Comparison of ENCODE assay signal across 2 cellular contexts in the genomic region with DNA sequence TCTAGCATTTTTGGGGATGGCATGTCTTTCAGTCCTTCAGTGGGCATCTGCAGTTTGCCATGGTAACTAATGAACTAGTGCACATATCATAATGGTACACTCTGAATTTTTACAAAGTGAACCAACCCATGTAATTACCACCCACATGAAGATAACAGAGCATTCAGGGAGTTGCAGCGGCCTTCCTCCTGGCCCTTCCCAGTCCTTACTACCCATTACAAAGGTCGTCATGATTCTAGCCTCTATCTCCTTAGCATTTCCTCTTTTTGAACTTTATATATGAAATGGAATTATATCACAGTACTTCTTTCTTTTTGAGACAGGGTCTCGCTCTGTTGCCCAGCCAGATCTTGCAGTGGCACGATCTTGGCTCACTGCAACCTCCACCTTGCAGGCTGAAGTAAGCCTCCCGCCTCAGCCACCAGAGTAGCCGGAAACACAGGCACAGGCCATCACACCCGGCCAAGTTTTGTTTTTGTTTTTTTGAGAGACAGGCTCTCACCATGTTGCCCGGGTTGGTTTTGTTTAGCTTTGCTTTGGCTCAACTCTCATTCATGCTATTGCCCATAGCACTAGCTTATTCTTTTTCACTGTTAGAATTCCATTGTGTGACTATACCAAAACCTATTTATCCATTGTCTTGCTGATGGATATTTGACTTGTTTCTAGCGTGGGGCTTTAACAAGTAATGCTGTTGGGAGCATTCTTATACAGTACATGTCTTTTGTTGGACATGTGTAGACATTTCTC.
TF ChIP-seq lines count a peak whose summit lies in the region.

No MANE protein-coding gene starts in this region.

TF ChIP-seq in HEK293, 187 proteins besides CTCF, POLR2A, EP300 and RAD21:
- TF ChIP-seq SP7 (tag by site-specific recombination; IDR thresholded peaks at IDR 0.05), result peak; percentile 77
- no peak for TF ChIP-seq ZNF548 (tag by site-specific recombination; IDR thresholded peaks at IDR 0.05)
- TF ChIP-seq ZBTB17 (tag by site-specific recombination; IDR thresholded peaks at IDR 0.05), result 0 out of 2 replicates have a peak, but pooled peaks have one; percentile 18
- TF ChIP-seq ZNF544 (tag by site-specific recombination; IDR thresholded peaks at IDR 0.05), result no peak
- TF ChIP-seq ZNF2 (tag by site-specific recombination; IDR thresholded peaks at IDR 0.05), result no peak
- no peak for TF ChIP-seq ZFP37 (tag by site-specific recombination; IDR thresholded peaks at IDR 0.05)
- TF ChIP-seq EGR2 (tag by site-specific recombination; IDR thresholded peaks at IDR 0.05; ENCODE audit: low read depth), result no peak
- TF ChIP-seq TCF7L2 (IDR thresholded peaks at IDR 0.05; ENCODE audit: borderline replicate concordance, low read depth, low read length), result 0 out of 2 replicates have a peak, but pooled peaks have one; percentile 7
- TF ChIP-seq ZNF624 (tag by site-specific recombination; IDR thresholded peaks at IDR 0.05), result no peak
- no peak for TF ChIP-seq ZNF157 (tag by site-specific recombination; IDR thresholded peaks at IDR 0.05)
- TF ChIP-seq, protein P1, sequence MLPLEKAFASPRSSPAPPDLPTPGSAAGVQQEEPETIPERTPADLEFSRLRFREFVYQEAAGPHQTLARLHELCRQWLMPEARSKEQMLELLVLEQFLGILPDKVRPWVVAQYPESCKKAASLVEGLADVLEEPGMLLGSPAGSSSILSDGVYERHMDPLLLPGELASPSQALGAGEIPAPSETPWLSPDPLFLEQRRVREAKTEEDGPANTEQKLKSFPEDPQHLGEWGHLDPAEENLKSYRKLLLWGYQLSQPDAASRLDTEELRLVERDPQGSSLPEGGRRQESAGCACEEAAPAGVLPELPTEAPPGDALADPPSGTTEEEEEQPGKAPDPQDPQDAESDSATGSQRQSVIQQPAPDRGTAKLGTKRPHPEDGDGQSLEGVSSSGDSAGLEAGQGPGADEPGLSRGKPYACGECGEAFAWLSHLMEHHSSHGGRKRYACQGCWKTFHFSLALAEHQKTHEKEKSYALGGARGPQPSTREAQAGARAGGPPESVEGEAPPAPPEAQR (tag by site-specific recombination; IDR thresholded peaks at IDR 0.05), result no peak
- no peak for TF ChIP-seq SCRT1 (tag by site-specific recombination; IDR thresholded peaks at IDR 0.05; ENCODE audit: borderline replicate concordance)
- TF ChIP-seq KLF9 (tag by site-specific recombination; IDR thresholded peaks at IDR 0.05; ENCODE audit: low read depth), result no peak
- peak; percentile 97 for TF ChIP-seq PRDM10 (tag by site-specific recombination; IDR thresholded peaks at IDR 0.05)
- no peak for TF ChIP-seq ZNF184 (tag by site-specific recombination; IDR thresholded peaks at IDR 0.05)
- TF ChIP-seq ZFHX2 (tag by site-specific recombination; conservative IDR thresholded peaks at IDR 0.05), result peak; percentile 34; the same call in 1 of the 2 replicates
- no peak for TF ChIP-seq ZNF639 (tag by site-specific recombination; IDR thresholded peaks at IDR 0.05)
- TF ChIP-seq ZNF501 (tag by site-specific recombination; IDR thresholded peaks at IDR 0.05), result no peak
- no peak for TF ChIP-seq ZNF623 (tag by site-specific recombination; IDR thresholded peaks at IDR 0.05)
- TF ChIP-seq ZNF280C (tag by site-specific recombination; IDR thresholded peaks at IDR 0.05), result no peak
- no peak for TF ChIP-seq ZBTB7A (tag by site-specific recombination; IDR thresholded peaks at IDR 0.05; ENCODE audit: low read depth)
- no peak for TF ChIP-seq ZXDB (tag by site-specific recombination; IDR thresholded peaks at IDR 0.05)

TF ChIP-seq in H1, 55 proteins besides CTCF, POLR2A, EP300 and RAD21:
- TF ChIP-seq EZH2 (IDR thresholded peaks at IDR 0.05; ENCODE audit: low read depth, low read length, severe bottlenecking), result no peak
- no peak for TF ChIP-seq PHF8 (conservative IDR thresholded peaks at IDR 0.05; ENCODE audit: low read depth, low read length)
- TF ChIP-seq ATF2 (IDR thresholded peaks at IDR 0.05; ENCODE audit: low read length), result no peak
- TF ChIP-seq SRF (IDR thresholded peaks at IDR 0.05; ENCODE audit: low read depth, low read length), result no peak
- no peak for TF ChIP-seq POLR2AphosphoS5 (IDR thresholded peaks at IDR 0.05; ENCODE audit: low read depth, low read length)
